11 cellular contexts compared by ENCODE assay signal in the genomic region with DNA sequence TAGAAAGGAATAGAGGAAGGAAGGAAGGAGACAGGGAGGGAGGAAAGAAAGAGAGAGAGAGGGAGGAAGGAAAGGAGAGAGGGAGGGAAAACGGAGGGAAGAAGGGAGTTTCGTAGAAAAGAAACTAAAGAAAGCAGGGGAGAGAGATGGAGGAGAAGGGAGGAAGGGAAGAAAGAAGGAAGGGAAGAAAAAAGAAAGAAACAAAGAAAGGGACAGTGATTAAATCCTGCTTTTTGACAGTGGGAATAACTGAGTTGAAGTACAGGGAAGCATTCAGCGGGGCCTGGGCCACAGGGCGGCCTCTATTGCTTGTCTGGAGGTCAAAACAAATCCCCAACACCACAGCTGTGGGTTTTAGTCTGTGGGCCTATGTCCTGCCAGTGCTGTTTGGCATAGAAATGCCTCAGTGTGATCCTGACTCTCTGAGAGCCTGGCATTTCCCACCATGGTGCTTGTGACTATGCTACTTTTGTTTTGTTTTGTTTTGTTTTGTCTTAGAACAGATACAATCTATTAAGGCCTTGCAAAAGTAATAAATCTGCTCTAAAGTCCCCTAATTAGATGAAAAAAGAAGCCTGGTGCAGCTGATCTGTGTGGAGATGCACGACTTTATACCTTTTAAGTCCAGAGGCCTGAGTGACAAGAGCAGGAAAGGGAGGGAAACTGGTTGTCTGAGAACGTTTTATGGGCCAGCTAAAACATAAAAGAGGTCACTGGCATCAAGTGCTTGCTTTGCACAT. TPM values are rescaled to one million over a fixed set of nuclear protein-coding genes. Genes with fewer than 3 reads are reported as not detected.
DNase-seq lines count a peak whose midpoint lies in the region; ATAC-seq lines count a peak whose summit lies in the region.
"Had no signal": no experiment of that assay in that cellular context is flagged by ENCODE, and none has a peak within 500 bp of the region (broad histone marks: within the 10 kb centered on the region; RNA-seq: fewer than 3 reads in every experiment).

No MANE protein-coding gene starts in this region.

- H3K4me1 Mint-ChIP-seq in activated naive CD8-positive, alpha-beta T cell treated with anti-CD3 and anti-CD28 coated beads, Interleukin-2, amount 10 ng/mL, durations not matched to agents 7 days and 5 days, result peaks cover 43% of the 10 kb centered on the region
- peaks cover 57% of the 10 kb centered on the region for H3K4me1 Mint-ChIP-seq in stimulated activated naive CD8-positive, alpha-beta T cell treated with anti-CD3 and anti-CD28 coated beads, Interleukin-15, amount 100 ng/mL, for 72 hours

- POLR2A ChIA-PET in activated naive CD8-positive, alpha-beta T cell treated with anti-CD3 and anti-CD28 coated beads, Interleukin-2, amount 10 ng/mL, durations not matched to agents 7 days and 5 days (lab: Charles Lee), result no interaction called here

- H3K27ac Mint-ChIP-seq in activated naive CD8-positive, alpha-beta T cell treated with anti-CD3 and anti-CD28 coated beads, Interleukin-2, amount 10 ng/mL, durations not matched to agents 7 days and 5 days, result peak overlapping the region; percentile 77
- H3K27ac Mint-ChIP-seq in stimulated activated naive CD8-positive, alpha-beta T cell treated with anti-CD3 and anti-CD28 coated beads, Interleukin-15, amount 100 ng/mL, for 72 hours, result peak overlapping the region; percentile 3 to 87

- DNase-seq in KG1 (lab: John Stamatoyannopoulos, UW) (peak; percentile 26), inferior parietal cortex (ENCODE audit: extremely low spot score) (peak; percentile 52)
- DNase-seq in activated naive CD8-positive, alpha-beta T cell treated with anti-CD3 and anti-CD28 coated beads, Interleukin-2, amount 10 ng/mL, durations not matched to agents 7 days and 5 days, result no peak
- DNase-seq in stimulated activated naive CD8-positive, alpha-beta T cell treated with anti-CD3 and anti-CD28 coated beads, Interleukin-15, amount 100 ng/mL, for 72 hours, result no peak
- DNase-seq in activated effector memory CD4-positive, alpha-beta T cell treated with Interleukin-2 at 50 U/mL for 16 hours, result no peak
- DNase-seq: NCI-H446 treated with DMSO at 0.1 percent for 48 hours; stimulated activated CD4-positive, alpha-beta T cell treated with anti-CD3 and anti-CD28 coated beads, Interleukin-4, amount 100 ng/mL, for 1 hour had no signal

- H3K27me3 Mint-ChIP-seq in activated naive CD8-positive, alpha-beta T cell treated with anti-CD3 and anti-CD28 coated beads, Interleukin-2, amount 10 ng/mL, durations not matched to agents 7 days and 5 days, result no peaks in the 10 kb centered on the region
- peaks cover 7% of the 10 kb centered on the region for H3K27me3 Mint-ChIP-seq in stimulated activated naive CD8-positive, alpha-beta T cell treated with anti-CD3 and anti-CD28 coated beads, Interleukin-15, amount 100 ng/mL, for 72 hours

- H3K36me3 Mint-ChIP-seq in activated naive CD8-positive, alpha-beta T cell treated with anti-CD3 and anti-CD28 coated beads, Interleukin-2, amount 10 ng/mL, durations not matched to agents 7 days and 5 days, result peaks cover 10% of the 10 kb centered on the region

- no peak for ATAC-seq in activated naive CD8-positive, alpha-beta T cell treated with anti-CD3 and anti-CD28 coated beads, Interleukin-2, amount 10 ng/mL, durations not matched to agents 7 days and 5 days (ENCODE audit: low read depth)
- ATAC-seq in stimulated activated naive CD8-positive, alpha-beta T cell treated with anti-CD3 and anti-CD28 coated beads, Interleukin-15, amount 100 ng/mL, for 72 hours, result no peak
- ATAC-seq in HG03354 (IDR thresholded peaks at IDR 0.05; ENCODE audit: poor library complexity, severe bottlenecking, unreplicated experiment) (no peak), GM18511 (IDR thresholded peaks at IDR 0.05; ENCODE audit: unreplicated experiment) (no peak), HG03432 (IDR thresholded peaks at IDR 0.05; ENCODE audit: unreplicated experiment) (no peak)

- no peak overlapping the region for H3K4me3 Mint-ChIP-seq in activated naive CD8-positive, alpha-beta T cell treated with anti-CD3 and anti-CD28 coated beads, Interleukin-2, amount 10 ng/mL, durations not matched to agents 7 days and 5 days
- H3K4me3 Mint-ChIP-seq in stimulated activated naive CD8-positive, alpha-beta T cell treated with anti-CD3 and anti-CD28 coated beads, Interleukin-15, amount 100 ng/mL, for 72 hours, result peak overlapping the region; percentile 33 to 58

- H3K9me3 Mint-ChIP-seq in activated naive CD8-positive, alpha-beta T cell treated with anti-CD3 and anti-CD28 coated beads, Interleukin-2, amount 10 ng/mL, durations not matched to agents 7 days and 5 days, result peaks cover 4% of the 10 kb centered on the region
- H3K9me3 Mint-ChIP-seq in stimulated activated naive CD8-positive, alpha-beta T cell treated with anti-CD3 and anti-CD28 coated beads, Interleukin-15, amount 100 ng/mL, for 72 hours, result peaks cover 0 to 10% of the 10 kb centered on the region in 2 donors

RNA-seq across cellular contexts. Expression of gene IL1RL2, which starts 40.0 kb away (rescaled TPM):
- not detected for total RNA-seq in activated naive CD8-positive, alpha-beta T cell treated with anti-CD3 and anti-CD28 coated beads, Interleukin-2, amount 10 ng/mL, durations not matched to agents 7 days and 5 days
- total RNA-seq: cardiac muscle cell had no signal

Comparison
In these comparisons a context has a peak if more than half of its experiments do, and no peak if none do; other contexts are left out.
1. DNase-seq: peak in KG1 (single experiment) and inferior parietal cortex (single experiment); none in activated naive CD8-positive, alpha-beta T cell treated with anti-CD3 and anti-CD28 coated beads, Interleukin-2, amount 10 ng/mL, durations not matched to agents 7 days and 5 days (single experiment), stimulated activated naive CD8-positive, alpha-beta T cell treated with anti-CD3 and anti-CD28 coated beads, Interleukin-15, amount 100 ng/mL, for 72 hours (0 of 2) and activated effector memory CD4-positive, alpha-beta T cell treated with Interleukin-2 at 50 U/mL for 16 hours (single experiment).